In genomic region chr16:48533931-48534330, GRCh38 we compare ENCODE assay signal across 14 cellular contexts.
DNase-seq lines count a peak whose midpoint lies in the region; ATAC-seq and TF ChIP-seq lines count a peak whose summit lies in the region.
"Had no signal": no experiment of that assay in that cellular context is flagged by ENCODE, and none has a peak within 500 bp of the region (broad histone marks: within the 10 kb centered on the region; RNA-seq: fewer than 3 reads in every experiment).

No MANE protein-coding gene starts in this region.

- H3K27ac ChIP-seq in endodermal cell (ENCODE audit: low read depth, low read length), result no peak overlapping the region
- no peak overlapping the region for H3K27ac ChIP-seq in transverse colon
- H3K27ac ChIP-seq: 22Rv1, GM23248 had no signal

- TF ChIP-seq EP300 in transverse colon (IDR thresholded peaks at IDR 0.05; ENCODE audit: low read depth), result no peak

- H3K27me3 Mint-ChIP-seq in activated CD8-positive, alpha-beta memory T cell treated with anti-CD3 and anti-CD28 coated beads, Interleukin-2, amount 10 ng/mL, durations not matched to agents 7 days and 5 days, result no peaks in the 10 kb centered on the region
- H3K27me3 Mint-ChIP-seq in endodermal cell (ENCODE audit: insufficient read depth) (no peaks in the 10 kb centered on the region), nephron (ENCODE audit: low read depth) (peaks cover 3% of the 10 kb centered on the region), Calu3 (ENCODE audit: unreplicated experiment) (no peaks in the 10 kb centered on the region)
- H3K27me3 Mint-ChIP-seq: CD4-positive, alpha-beta T cell had no signal

- no peak for TF ChIP-seq POLR2A in transverse colon (IDR thresholded peaks at IDR 0.05)

- H3K4me3 ChIP-seq in endodermal cell (ENCODE audit: low read length) (no peak overlapping the region), transverse colon (no peak overlapping the region)
- H3K4me3 ChIP-seq: GM12878, GM23248 had no signal

- H3K4me1 ChIP-seq in endodermal cell (ENCODE audit: control insufficient read depth, insufficient read depth, low read length) (no peaks in the 10 kb centered on the region), transverse colon (peaks cover 17 to 33% (median 27%) of the 10 kb centered on the region in 4 donors)

- peaks cover 3% of the 10 kb centered on the region for H3K9me3 Mint-ChIP-seq in activated CD8-positive, alpha-beta memory T cell treated with anti-CD3 and anti-CD28 coated beads, Interleukin-2, amount 10 ng/mL, durations not matched to agents 7 days and 5 days (ENCODE audit: low read depth)
- H3K9me3 Mint-ChIP-seq in endodermal cell, result peaks cover 2% of the 10 kb centered on the region
- no peaks in the 10 kb centered on the region for H3K9me3 Mint-ChIP-seq in nephron
- H3K9me3 Mint-ChIP-seq in Calu3 (ENCODE audit: low read depth, unreplicated experiment), result peaks cover 2% of the 10 kb centered on the region
- H3K9me3 Mint-ChIP-seq: CD4-positive, alpha-beta T cell had no signal

- no peaks in the 10 kb centered on the region for H3K36me3 Mint-ChIP-seq in activated CD8-positive, alpha-beta memory T cell treated with anti-CD3 and anti-CD28 coated beads, Interleukin-2, amount 10 ng/mL, durations not matched to agents 7 days and 5 days
- peaks cover 3% of the 10 kb centered on the region for H3K36me3 Mint-ChIP-seq in endodermal cell (ENCODE audit: low read depth)
- peaks cover 4% of the 10 kb centered on the region for H3K36me3 Mint-ChIP-seq in nephron (ENCODE audit: low read depth)
- H3K36me3 Mint-ChIP-seq in Calu3 (ENCODE audit: insufficient read depth, unreplicated experiment), result no peaks in the 10 kb centered on the region

- TF ChIP-seq CTCF in endodermal cell (conservative IDR thresholded peaks at IDR 0.05) (no peak), nephron (IDR thresholded peaks at IDR 0.05; ENCODE audit: unreplicated experiment in 3 of 3) (no peak), Calu3 (IDR thresholded peaks at IDR 0.05; ENCODE audit: unreplicated experiment) (no peak), transverse colon (IDR thresholded peaks at IDR 0.05) (no peak)

- ATAC-seq in activated CD8-positive, alpha-beta memory T cell treated with anti-CD3 and anti-CD28 coated beads, Interleukin-2, amount 10 ng/mL, durations not matched to agents 7 days and 5 days, result no peak
- ATAC-seq in HG02938 (IDR thresholded peaks at IDR 0.05; ENCODE audit: unreplicated experiment), result no peak
- ATAC-seq: GM12878 had no signal

- peak; percentile 35 for DNase-seq in activated CD8-positive, alpha-beta memory T cell treated with anti-CD3 and anti-CD28 coated beads, Interleukin-2, amount 50 U/mL, for 48 hours
- no peak for DNase-seq in activated CD8-positive, alpha-beta memory T cell treated with anti-CD3 and anti-CD28 coated beads, Interleukin-2, amount 10 ng/mL, durations not matched to agents 7 days and 5 days
- DNase-seq in endodermal cell (peak; percentile 24), Calu3 (no peak), transverse colon (no peak), SIG-M5 (lab: John Stamatoyannopoulos, UW) (no peak)
- DNase-seq: C1 segment of cervical spinal cord; CD4-positive, alpha-beta T cell; DMS79; GM23248 had no signal

- CTCF ChIA-PET in activated CD8-positive, alpha-beta memory T cell treated with anti-CD3 and anti-CD28 coated beads, Interleukin-2, amount 10 ng/mL, durations not matched to agents 7 days and 5 days (lab: Charles Lee), result interaction anchor here (1.5 to 2.2 kb wide), 2 partner anchors 89 to 96 kb away, joined by 5 to 13 read pairs; no protein-coding TSS in a partner anchor
- CTCF ChIA-PET in Calu3 (lab: Charles Lee), result interaction anchor here (1.1 to 1.2 kb wide), 2 partner anchors 89 to 168 kb away, joined by 4 read pairs; no protein-coding TSS in a partner anchor

- intact Hi-C loops in Calu3 (cut with micrococcal nuclease; ENCODE audit: unreplicated experiment), result no loop called here
- intact Hi-C loops in transverse colon (cut with DNase I; ENCODE audit: low total_unique reads), result no loop called here

- H3K36me3 ChIP-seq in endodermal cell (ENCODE audit: control insufficient read depth, insufficient read depth, low read length) (no peaks in the 10 kb centered on the region), transverse colon (no peaks in the 10 kb centered on the region)

- no peak overlapping the region for H3K4me3 Mint-ChIP-seq in activated CD8-positive, alpha-beta memory T cell treated with anti-CD3 and anti-CD28 coated beads, Interleukin-2, amount 10 ng/mL, durations not matched to agents 7 days and 5 days
- H3K4me3 Mint-ChIP-seq in endodermal cell (no peak overlapping the region), nephron (peak overlapping the region in 1 of 3 experiments; percentile 42), Calu3 (ENCODE audit: low read depth, unreplicated experiment) (no peak overlapping the region)
- H3K4me3 Mint-ChIP-seq: CD4-positive, alpha-beta T cell had no signal

- H3K9me3 ChIP-seq in endodermal cell (ENCODE audit: control insufficient read depth, low read length) (no peaks in the 10 kb centered on the region), transverse colon (no peaks in the 10 kb centered on the region)

- no peak overlapping the region for H3K27ac Mint-ChIP-seq in activated CD8-positive, alpha-beta memory T cell treated with anti-CD3 and anti-CD28 coated beads, Interleukin-2, amount 10 ng/mL, durations not matched to agents 7 days and 5 days
- no peak overlapping the region for H3K27ac Mint-ChIP-seq in endodermal cell
- H3K27ac Mint-ChIP-seq in nephron, result peak overlapping the region in 2 of 3 experiments; percentile 30 to 59
- H3K27ac Mint-ChIP-seq in Calu3 (ENCODE audit: unreplicated experiment), result no peak overlapping the region
- H3K27ac Mint-ChIP-seq: CD4-positive, alpha-beta T cell had no signal

- H3K27me3 ChIP-seq in endodermal cell (ENCODE audit: control insufficient read depth, insufficient read depth, low read length, poor library complexity, severe bottlenecking) (no peaks in the 10 kb centered on the region), transverse colon (no peaks in the 10 kb centered on the region)

- BruUV-seq in Calu3 (replicated peaks; lab: Mats Ljungman, UMichigan), result no TSS peak

- in situ Hi-C loops in transverse colon (cut with MboI; ENCODE audit: low pct_ligation_motif_present in 1 of 4, low pct_unique_long_range_greater_than_20kb in 1 of 4, low sequenced_read_pairs in 3 of 4), result loop anchor here in 1 of 4 donors (25.0 kb wide), 1 partner anchor 172 kb away; no protein-coding TSS in a partner anchor

- WGBS in endodermal cell (ENCODE audit: insufficient coverage in 1 of 2, insufficient read length in 1 of 2), 2 experiments, result 91 to 100% methylated on average over 7 of the region's 7 CpGs
- WGBS in transverse colon (ENCODE audit: low coverage in 1 of 2), 2 donors, result 94% methylated on average over 7 of the region's 7 CpGs; no CpG with 5 or more reads in 1 of the 2 donors

- H3K4me1 Mint-ChIP-seq in activated CD8-positive, alpha-beta memory T cell treated with anti-CD3 and anti-CD28 coated beads, Interleukin-2, amount 10 ng/mL, durations not matched to agents 7 days and 5 days, result peaks cover 23% of the 10 kb centered on the region
- H3K4me1 Mint-ChIP-seq in endodermal cell (no peaks in the 10 kb centered on the region), nephron (peaks cover 73% of the 10 kb centered on the region), Calu3 (ENCODE audit: low read depth, unreplicated experiment) (no peaks in the 10 kb centered on the region)

- H3K9ac ChIP-seq in endodermal cell (ENCODE audit: extremely low read depth, low read length, poor library complexity, severe bottlenecking), result no peak overlapping the region
- H3K9ac ChIP-seq: GM23248 had no signal

Comparison
In these comparisons a context has a peak if more than half of its experiments do, and no peak if none do; other contexts are left out.
1. DNase-seq: peak in activated CD8-positive, alpha-beta memory T cell treated with anti-CD3 and anti-CD28 coated beads, Interleukin-2, amount 50 U/mL, for 48 hours (single experiment) and endodermal cell (single experiment); none in activated CD8-positive, alpha-beta memory T cell treated with anti-CD3 and anti-CD28 coated beads, Interleukin-2, amount 10 ng/mL, durations not matched to agents 7 days and 5 days (single experiment), Calu3 (single experiment), transverse colon (single experiment) and SIG-M5 (single experiment).
2. H3K27ac Mint-ChIP-seq: peak in nephron (2 of 3); none in activated CD8-positive, alpha-beta memory T cell treated with anti-CD3 and anti-CD28 coated beads, Interleukin-2, amount 10 ng/mL, durations not matched to agents 7 days and 5 days (single experiment), endodermal cell (single experiment) and Calu3 (single experiment).